1 cellular context compared by ENCODE assay signal in genomic region chr19:1280588-1281269, GRCh38.
A peak's percentile ranks its signal among the peaks of the same experiment; 100 is the strongest.
TF ChIP-seq lines count a peak whose summit lies in the region.

No MANE protein-coding gene starts in this region.

TF ChIP-seq in K562, 482 proteins besides CTCF, POLR2A, EP300 and RAD21:
- TF ChIP-seq EGR1 (conservative IDR thresholded peaks at IDR 0.05) (peak; percentile 56), POLR2G (IDR thresholded peaks at IDR 0.05; ENCODE audit: low read depth, low read length) (peak; percentile 63), RBFOX2 (IDR thresholded peaks at IDR 0.05; ENCODE audit: low read depth, low read length) (peak; percentile 33; the same call in 1 of the 2 replicates), PYGO2 (tag; IDR thresholded peaks at IDR 0.05) (no peak)
